8 cellular contexts compared by ENCODE assay signal in the genomic region with DNA sequence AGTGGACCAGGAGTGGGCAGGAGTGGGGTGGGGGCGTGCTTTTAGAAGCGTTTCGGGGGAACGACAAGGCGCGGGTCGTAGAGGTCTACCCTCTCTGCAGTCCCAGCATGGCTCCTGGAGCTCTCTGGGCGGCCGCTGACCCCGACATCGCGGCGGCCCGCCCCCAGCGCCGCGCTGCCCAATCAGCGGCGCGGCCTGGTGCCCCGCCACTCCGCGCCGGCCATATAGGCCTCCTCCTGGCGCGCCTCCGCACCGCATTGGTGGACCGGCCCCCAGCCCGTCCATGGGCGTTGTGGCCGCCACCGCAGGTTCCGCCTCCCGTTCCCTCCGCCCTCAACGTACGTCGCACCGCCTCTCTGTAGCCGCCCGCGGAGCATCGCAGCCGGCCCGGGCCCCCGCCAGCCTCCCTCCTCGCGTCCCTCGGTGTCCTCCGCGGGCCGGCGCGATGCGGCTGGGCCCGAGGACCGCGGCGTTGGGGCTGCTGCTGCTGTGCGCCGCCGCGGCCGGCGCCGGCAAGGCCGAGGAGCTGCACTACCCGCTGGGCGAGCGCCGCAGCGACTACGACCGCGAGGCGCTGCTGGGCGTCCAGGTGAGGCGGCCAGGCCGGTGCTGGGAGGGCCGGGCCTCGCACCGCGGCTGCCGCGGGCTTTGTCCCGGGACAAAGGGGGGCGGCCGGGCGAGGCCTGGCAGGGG. TPM values are rescaled to one million over a fixed set of nuclear protein-coding genes. Genes with fewer than 3 reads are reported as not detected.
DNase-seq lines count a peak whose midpoint lies in the region; ATAC-seq lines count a peak whose summit lies in the region.

A gene with protein sequence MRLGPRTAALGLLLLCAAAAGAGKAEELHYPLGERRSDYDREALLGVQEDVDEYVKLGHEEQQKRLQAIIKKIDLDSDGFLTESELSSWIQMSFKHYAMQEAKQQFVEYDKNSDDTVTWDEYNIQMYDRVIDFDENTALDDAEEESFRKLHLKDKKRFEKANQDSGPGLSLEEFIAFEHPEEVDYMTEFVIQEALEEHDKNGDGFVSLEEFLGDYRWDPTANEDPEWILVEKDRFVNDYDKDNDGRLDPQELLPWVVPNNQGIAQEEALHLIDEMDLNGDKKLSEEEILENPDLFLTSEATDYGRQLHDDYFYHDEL (plus strand): TSS at position 353 of the 693 bp plus-strand sequence. CDS start 93 bp downstream, at position 446.

- POLR2A ChIA-PET in activated CD8-positive, alpha-beta memory T cell treated with anti-CD3 and anti-CD28 coated beads for 36 hours (lab: Charles Lee): interaction anchor here (0.5 to 0.9 kb wide), 4 partner anchors 9 to 289 kb away, joined by 3 to 4 read pairs (median 3); no protein-coding TSS in a partner anchor

- peak; percentile 95 for DNase-seq in COR-L47 (lab: John Stamatoyannopoulos, UW)
- peak; percentile 95 for DNase-seq in HT1080 (ENCODE audit: low read depth)
- peak; percentile 94 to 96 for DNase-seq in NOMO-1 (lab: John Stamatoyannopoulos, UW; ENCODE audit: unreplicated experiment in 2 of 2)
- DNase-seq in effector CD8-positive, alpha-beta T cell (lab: John Stamatoyannopoulos, UW): peak; percentile 80
- peak; percentile 95 to 97 for DNase-seq in lung microvascular endothelial cell (ENCODE audit: low read depth in 2 of 2)
- peak; percentile 78 to 80 (median 79) for DNase-seq in stimulated activated CD4-positive, alpha-beta T cell treated with anti-CD3 and anti-CD28 coated beads, TNF-alpha, amount 100 ng/mL, for 4 hours (ENCODE audit: low read depth in 3 of 3)

- CTCF ChIA-PET in activated CD8-positive, alpha-beta memory T cell treated with anti-CD3 and anti-CD28 coated beads for 36 hours (lab: Charles Lee): interaction anchor here (0.7 to 1.8 kb wide), 4 partner anchors 14 to 1101 kb away, joined by 3 to 6 read pairs (median 4); no protein-coding TSS in a partner anchor

- ATAC-seq in GM21367 (IDR thresholded peaks at IDR 0.05; ENCODE audit: unreplicated experiment): peak; percentile 96

RNA-seq across cellular contexts. Expression of the gene that starts here (rescaled TPM):
- 57.0 and 67.7 TPM in 2 replicates for total RNA-seq in HT1080 (2014; rRNA removed; shearing (Covaris generic))
- polyA plus RNA-seq in HT1080 (2015; cell fraction: cytosol; rRNA removed): 155 and 170 TPM in 2 replicates
- polyA plus RNA-seq in HT1080 (2015; cell fraction: nucleus; rRNA removed): 91.1 and 98.2 TPM in 2 replicates
- total RNA-seq in activated CD8-positive, alpha-beta memory T cell treated with anti-CD3 and anti-CD28 coated beads for 36 hours: 10 to 100 TPM; 35.0 to 36.6 TPM
- 28.1 and 42.3 TPM in 2 replicates for total RNA-seq in lung microvascular endothelial cell

Comparison
In these comparisons a context has a peak if more than half of its experiments do, and no peak if none do; other contexts are left out.
1. Peak in every context shown above with its lines: DNase-seq and ATAC-seq.